In the genomic region with DNA sequence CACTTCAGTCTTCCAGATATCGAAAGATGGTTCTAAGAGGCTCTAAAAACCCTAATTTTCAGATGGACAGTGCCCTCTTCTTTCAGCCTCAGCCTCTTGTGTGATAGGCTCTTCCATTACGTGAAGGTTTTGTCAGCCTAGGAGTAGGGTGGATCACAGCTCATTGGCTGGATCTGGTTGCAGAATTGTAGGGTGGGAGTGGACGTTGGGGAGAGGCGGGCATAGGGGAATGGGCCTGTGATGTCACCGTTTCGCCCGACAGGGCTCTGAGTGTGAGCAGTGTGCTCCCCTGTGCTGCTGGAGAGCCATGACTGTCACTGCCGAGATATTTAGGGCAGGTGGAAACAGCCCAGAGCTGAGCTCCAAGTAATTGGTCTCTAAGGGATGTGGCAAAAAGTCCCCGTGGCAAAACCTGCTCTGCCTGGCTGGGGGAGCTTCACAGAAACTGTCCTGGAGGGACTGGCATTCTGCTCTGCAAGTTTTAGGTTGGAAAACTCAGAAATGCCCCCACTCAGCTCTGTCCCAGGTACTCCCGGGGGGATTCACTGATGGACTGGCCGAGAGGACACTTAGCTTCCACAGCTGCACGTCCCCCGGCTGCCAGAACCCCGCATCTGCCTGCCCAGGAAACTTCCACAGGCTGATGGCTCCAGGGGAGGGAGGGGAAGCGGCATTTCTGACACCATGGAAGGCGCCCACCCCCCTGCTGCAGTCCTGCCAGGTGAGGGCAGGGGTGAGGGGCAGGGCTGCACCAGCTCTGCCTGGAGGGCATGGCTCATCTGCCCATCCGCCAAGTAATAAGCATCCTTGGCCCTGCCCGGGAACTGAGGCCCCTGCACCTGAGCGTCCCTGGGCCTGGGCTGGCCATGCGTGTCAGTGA, we compare ENCODE assay signal across 1 cellular context.
TF ChIP-seq lines count a peak whose summit lies in the region.

No MANE protein-coding gene starts in this region.

TF ChIP-seq in GM23338, 12 proteins besides CTCF, POLR2A, EP300 and RAD21:
- TF ChIP-seq EZH2phosphoT487 (IDR thresholded peaks at IDR 0.05; ENCODE audit: unreplicated experiment) (no peak), NANOG (IDR thresholded peaks at IDR 0.05; ENCODE audit: borderline replicate concordance) (no peak), JUNB (IDR thresholded peaks at IDR 0.05; ENCODE audit: unreplicated experiment) (no peak), EZH2 (IDR thresholded peaks at IDR 0.05; ENCODE audit: low read depth, unreplicated experiment) (no peak), POLR2AphosphoS5 (IDR thresholded peaks at IDR 0.05; ENCODE audit: low read depth) (no peak), STAT1 (IDR thresholded peaks at IDR 0.05; ENCODE audit: unreplicated experiment) (no peak), CREB1 (CRISPR knock-in tag; IDR thresholded peaks at IDR 0.05; ENCODE audit: low read depth) (no peak), ZNF114 (CRISPR knock-in tag; IDR thresholded peaks at IDR 0.05) (no peak), REST (IDR thresholded peaks at IDR 0.05; ENCODE audit: unreplicated experiment) (no peak), ZNF331 (CRISPR knock-in tag; IDR thresholded peaks at IDR 0.05; ENCODE audit: low read depth) (no peak)
- TF ChIP-seq, protein P1, sequence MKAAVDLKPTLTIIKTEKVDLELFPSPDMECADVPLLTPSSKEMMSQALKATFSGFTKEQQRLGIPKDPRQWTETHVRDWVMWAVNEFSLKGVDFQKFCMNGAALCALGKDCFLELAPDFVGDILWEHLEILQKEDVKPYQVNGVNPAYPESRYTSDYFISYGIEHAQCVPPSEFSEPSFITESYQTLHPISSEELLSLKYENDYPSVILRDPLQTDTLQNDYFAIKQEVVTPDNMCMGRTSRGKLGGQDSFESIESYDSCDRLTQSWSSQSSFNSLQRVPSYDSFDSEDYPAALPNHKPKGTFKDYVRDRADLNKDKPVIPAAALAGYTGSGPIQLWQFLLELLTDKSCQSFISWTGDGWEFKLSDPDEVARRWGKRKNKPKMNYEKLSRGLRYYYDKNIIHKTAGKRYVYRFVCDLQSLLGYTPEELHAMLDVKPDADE (IDR thresholded peaks at IDR 0.05) = no peak
- TF ChIP-seq, protein P2, sequence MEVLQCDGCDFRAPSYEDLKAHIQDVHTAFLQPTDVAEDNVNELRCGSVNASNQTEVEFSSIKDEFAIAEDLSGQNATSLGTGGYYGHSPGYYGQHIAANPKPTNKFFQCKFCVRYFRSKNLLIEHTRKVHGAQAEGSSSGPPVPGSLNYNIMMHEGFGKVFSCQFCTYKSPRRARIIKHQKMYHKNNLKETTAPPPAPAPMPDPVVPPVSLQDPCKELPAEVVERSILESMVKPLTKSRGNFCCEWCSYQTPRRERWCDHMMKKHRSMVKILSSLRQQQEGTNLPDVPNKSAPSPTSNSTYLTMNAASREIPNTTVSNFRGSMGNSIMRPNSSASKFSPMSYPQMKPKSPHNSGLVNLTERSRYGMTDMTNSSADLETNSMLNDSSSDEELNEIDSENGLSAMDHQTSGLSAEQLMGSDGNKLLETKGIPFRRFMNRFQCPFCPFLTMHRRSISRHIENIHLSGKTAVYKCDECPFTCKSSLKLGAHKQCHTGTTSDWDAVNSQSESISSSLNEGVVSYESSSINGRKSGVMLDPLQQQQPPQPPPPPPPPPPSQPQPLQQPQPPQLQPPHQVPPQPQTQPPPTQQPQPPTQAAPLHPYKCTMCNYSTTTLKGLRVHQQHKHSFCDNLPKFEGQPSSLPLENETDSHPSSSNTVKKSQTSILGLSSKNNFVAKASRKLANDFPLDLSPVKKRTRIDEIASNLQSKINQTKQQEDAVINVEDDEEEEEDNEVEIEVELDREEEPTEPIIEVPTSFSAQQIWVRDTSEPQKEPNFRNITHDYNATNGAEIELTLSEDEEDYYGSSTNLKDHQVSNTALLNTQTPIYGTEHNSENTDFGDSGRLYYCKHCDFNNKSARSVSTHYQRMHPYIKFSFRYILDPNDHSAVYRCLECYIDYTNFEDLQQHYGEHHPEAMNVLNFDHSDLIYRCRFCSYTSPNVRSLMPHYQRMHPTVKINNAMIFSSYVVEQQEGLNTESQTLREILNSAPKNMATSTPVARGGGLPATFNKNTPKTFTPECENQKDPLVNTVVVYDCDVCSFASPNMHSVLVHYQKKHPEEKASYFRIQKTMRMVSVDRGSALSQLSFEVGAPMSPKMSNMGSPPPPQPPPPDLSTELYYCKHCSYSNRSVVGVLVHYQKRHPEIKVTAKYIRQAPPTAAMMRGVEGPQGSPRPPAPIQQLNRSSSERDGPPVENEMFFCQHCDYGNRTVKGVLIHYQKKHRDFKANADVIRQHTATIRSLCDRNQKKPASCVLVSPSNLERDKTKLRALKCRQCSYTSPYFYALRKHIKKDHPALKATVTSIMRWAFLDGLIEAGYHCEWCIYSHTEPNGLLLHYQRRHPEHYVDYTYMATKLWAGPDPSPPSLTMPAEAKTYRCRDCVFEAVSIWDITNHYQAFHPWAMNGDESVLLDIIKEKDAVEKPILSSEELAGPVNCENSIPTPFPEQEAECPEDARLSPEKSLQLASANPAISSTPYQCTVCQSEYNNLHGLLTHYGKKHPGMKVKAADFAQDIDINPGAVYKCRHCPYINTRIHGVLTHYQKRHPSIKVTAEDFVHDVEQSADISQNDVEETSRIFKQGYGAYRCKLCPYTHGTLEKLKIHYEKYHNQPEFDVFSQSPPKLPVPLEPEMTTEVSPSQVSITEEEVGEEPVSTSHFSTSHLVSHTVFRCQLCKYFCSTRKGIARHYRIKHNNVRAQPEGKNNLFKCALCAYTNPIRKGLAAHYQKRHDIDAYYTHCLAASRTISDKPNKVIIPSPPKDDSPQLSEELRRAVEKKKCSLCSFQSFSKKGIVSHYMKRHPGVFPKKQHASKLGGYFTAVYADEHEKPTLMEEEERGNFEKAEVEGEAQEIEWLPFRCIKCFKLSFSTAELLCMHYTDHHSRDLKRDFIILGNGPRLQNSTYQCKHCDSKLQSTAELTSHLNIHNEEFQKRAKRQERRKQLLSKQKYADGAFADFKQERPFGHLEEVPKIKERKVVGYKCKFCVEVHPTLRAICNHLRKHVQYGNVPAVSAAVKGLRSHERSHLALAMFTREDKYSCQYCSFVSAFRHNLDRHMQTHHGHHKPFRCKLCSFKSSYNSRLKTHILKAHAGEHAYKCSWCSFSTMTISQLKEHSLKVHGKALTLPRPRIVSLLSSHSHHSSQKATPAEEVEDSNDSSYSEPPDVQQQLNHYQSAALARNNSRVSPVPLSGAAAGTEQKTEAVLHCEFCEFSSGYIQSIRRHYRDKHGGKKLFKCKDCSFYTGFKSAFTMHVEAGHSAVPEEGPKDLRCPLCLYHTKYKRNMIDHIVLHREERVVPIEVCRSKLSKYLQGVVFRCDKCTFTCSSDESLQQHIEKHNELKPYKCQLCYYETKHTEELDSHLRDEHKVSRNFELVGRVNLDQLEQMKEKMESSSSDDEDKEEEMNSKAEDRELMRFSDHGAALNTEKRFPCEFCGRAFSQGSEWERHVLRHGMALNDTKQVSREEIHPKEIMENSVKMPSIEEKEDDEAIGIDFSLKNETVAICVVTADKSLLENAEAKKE (CRISPR knock-in tag; IDR thresholded peaks at IDR 0.05) = no peak
